1 cellular context compared by ENCODE assay signal in genomic region chr10:89663144-89663543, GRCh38.
TF ChIP-seq lines count a peak whose summit lies in the region.

No MANE protein-coding gene starts in this region.

TF ChIP-seq in K562, 482 proteins besides CTCF, POLR2A, EP300 and RAD21 (continued from another document):
- TF ChIP-seq ZBTB11 (CRISPR knock-in tag; IDR thresholded peaks at IDR 0.05): no peak
- TF ChIP-seq PBX2 (CRISPR knock-in tag; IDR thresholded peaks at IDR 0.05; ENCODE audit: low read depth): no peak
- TF ChIP-seq PBX2 (tag; conservative IDR thresholded peaks at IDR 0.05; ENCODE audit: low read depth): peak; percentile 95
- no peak for TF ChIP-seq ELK1 (CRISPR knock-in tag; IDR thresholded peaks at IDR 0.05)
- TF ChIP-seq BMI1 (IDR thresholded peaks at IDR 0.05; ENCODE audit: low read length): no peak
- TF ChIP-seq ZNF347 (CRISPR knock-in tag; IDR thresholded peaks at IDR 0.05; ENCODE audit: low read depth): no peak
- TF ChIP-seq KLF1 (tag; IDR thresholded peaks at IDR 0.05): no peak
- TF ChIP-seq MTA3 (IDR thresholded peaks at IDR 0.05; ENCODE audit: borderline replicate concordance): no peak
- no peak for TF ChIP-seq ZNF324 (CRISPR knock-in tag; IDR thresholded peaks at IDR 0.05)
- peak; percentile 61 for TF ChIP-seq PKNOX1 (IDR thresholded peaks at IDR 0.05)
- TF ChIP-seq SREBF2 (CRISPR knock-in tag; IDR thresholded peaks at IDR 0.05): no peak
- no peak for TF ChIP-seq MYNN (IDR thresholded peaks at IDR 0.05)
- TF ChIP-seq MYNN (CRISPR knock-in tag; IDR thresholded peaks at IDR 0.05): no peak
- TF ChIP-seq MYBL2 (IDR thresholded peaks at IDR 0.05; ENCODE audit: low read depth): no peak
- no peak for TF ChIP-seq MYBL2 (CRISPR knock-in tag; IDR thresholded peaks at IDR 0.05; ENCODE audit: borderline replicate concordance)
- no peak for TF ChIP-seq RNF219 (CRISPR knock-in tag; IDR thresholded peaks at IDR 0.05)
- peak; percentile 81 for TF ChIP-seq MEIS2 (IDR thresholded peaks at IDR 0.05; ENCODE audit: partially characterized antibody)
- no peak for TF ChIP-seq IFI16 (CRISPR knock-in tag; IDR thresholded peaks at IDR 0.05)
- TF ChIP-seq TBP (optimal IDR thresholded peaks at IDR 0.05; ENCODE audit: low read depth, low read length): no peak
